31 cellular contexts compared by ENCODE assay signal in the genomic region with DNA sequence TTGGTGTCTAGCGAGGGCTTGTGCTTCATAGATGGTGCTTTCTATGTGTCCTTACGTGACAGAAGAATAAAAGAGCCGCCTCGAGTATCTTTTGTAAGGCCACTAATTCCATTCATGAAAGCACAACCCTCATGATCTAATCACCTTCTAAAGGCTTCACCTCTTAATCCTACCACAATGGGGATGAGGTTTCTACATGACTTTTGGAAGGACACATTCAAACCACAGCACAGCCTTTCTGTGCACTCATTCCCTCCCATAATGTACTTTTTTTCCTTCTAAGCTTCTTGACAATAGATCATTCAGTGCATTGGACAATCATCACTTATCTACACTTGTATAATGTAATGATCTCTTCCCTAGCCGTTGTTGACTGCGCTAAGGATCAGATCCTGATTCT.
"Had no signal": no experiment of that assay in that cellular context is flagged by ENCODE, and none has a peak within 500 bp of the region (broad histone marks: within the 10 kb centered on the region; RNA-seq: fewer than 3 reads in every experiment).

No MANE protein-coding gene starts in this region.

- H2AFZ ChIP-seq: PC-9 had no signal

- FAIRE-seq: K562, RCC 7860 had no signal

- H3K27me3 ChIP-seq: SJCRH30 had no signal

- H3K4me2 ChIP-seq: KMS-11, PC-9 had no signal

- H3K27ac Mint-ChIP-seq: T-cell had no signal

- H3K4me3 ChIP-seq: K562, PC-9, SJCRH30, SK-N-MC had no signal

- H3K9me3 ChIP-seq: SJCRH30 had no signal

- H3K4me3 Mint-ChIP-seq: T-cell had no signal

- H3K4me1 Mint-ChIP-seq: T-cell had no signal

- H3K9ac ChIP-seq: KMS-11 had no signal

- H3K36me3 ChIP-seq: SJCRH30 had no signal

- ATAC-seq: K562, Panc1, Right ventricle myocardium inferior, SK-N-SH treated with all-trans-retinoic acid at 6 μM for 48 hours, T-cell had no signal

- H3K27me3 Mint-ChIP-seq: T-cell had no signal

- H3K27ac ChIP-seq: KMS-11, PC-9, RWPE1, SJCRH30, SK-N-MC had no signal

- DNase-seq: Karpas-422, MM.1S, NCI-H1048, NCI-H1105, NCI-H1417 treated with DMSO at 0.1 percent for 48 hours, NCI-H1436 treated with DMSO at 0.1 percent for 48 hours, NCI-H1694 treated with DMSO at 0.1 percent for 48 hours, NCI-H187 treated with DMSO at 0.1 percent for 48 hours, NCI-H2029, NCI-H2081, NCI-H2171 treated with DMSO at 0.1 percent for 48 hours, NCI-H2227 treated with DMSO at 0.1 percent for 48 hours, NCI-H345, NCI-H446, NCI-H510A treated with DMSO at 0.1 percent for 48 hours, NCI-H524 treated with DMSO at 0.1 percent for 48 hours, NCI-H526 treated with DMSO at 0.1 percent for 48 hours, NCI-H774, PC-9, SHP77, SIG-M5, SJCRH30, T-cell had no signal

- H3K36me3 Mint-ChIP-seq: T-cell had no signal
